28 cellular contexts compared by ENCODE assay signal in the genomic region with DNA sequence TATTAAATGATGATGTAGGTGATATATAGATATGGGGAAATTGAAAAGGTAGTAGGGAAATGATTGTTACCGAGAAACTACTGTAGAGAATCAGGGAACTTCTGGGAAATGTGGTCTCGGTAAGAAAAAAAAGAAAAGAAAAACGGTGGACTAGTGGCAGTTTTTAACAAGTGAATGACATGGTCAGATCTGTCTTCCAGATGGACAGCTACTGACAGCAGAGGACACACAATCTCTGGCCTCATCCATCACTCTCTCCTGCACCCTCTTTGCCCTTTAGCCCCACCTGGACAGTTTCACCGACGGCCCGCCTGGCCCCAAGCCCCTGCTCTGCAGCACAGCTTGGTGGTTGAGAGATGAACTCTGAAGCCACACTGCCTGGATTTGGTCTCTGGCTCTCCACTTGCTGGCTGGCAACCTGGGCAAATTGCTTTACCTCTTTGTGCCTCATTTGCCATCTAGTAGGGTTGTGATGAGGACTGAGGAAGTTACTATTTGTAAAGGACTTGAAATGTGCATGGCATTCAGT. TPM values are rescaled to one million over a fixed set of nuclear protein-coding genes. Genes with fewer than 3 reads are reported as not detected.
DNase-seq lines count a peak whose midpoint lies in the region; ATAC-seq and TF ChIP-seq lines count a peak whose summit lies in the region.
"Had no signal": no experiment of that assay in that cellular context is flagged by ENCODE, and none has a peak within 500 bp of the region (broad histone marks: within the 10 kb centered on the region; RNA-seq: fewer than 3 reads in every experiment).

No MANE protein-coding gene starts in this region.

- H3K4me1 ChIP-seq in GM23338 (ENCODE audit: insufficient read depth): peaks cover 14% of the 10 kb centered on the region
- H3K4me1 ChIP-seq in adrenal gland (replicated peaks in 1 of 2): peaks cover 16 to 31% of the 10 kb centered on the region in 2 donors
- H3K4me1 ChIP-seq: left ventricle myocardium inferior, Peyer's patch, prostate gland, thyroid gland had no signal

- H3K4me2 ChIP-seq in GM23338: no peak overlapping the region
- H3K4me2 ChIP-seq: KMS-11 had no signal

- TF ChIP-seq POLR2A in adrenal gland (IDR thresholded peaks at IDR 0.05): no peak

- DNase-seq in GM23338 (ENCODE audit: low spot score): peak; percentile 50
- DNase-seq in adrenal gland: peak in 1 of 7 donors; percentile 40
- DNase-seq in left lobe of liver (ENCODE audit: low spot score): peak; percentile 80
- DNase-seq in progenitor cell of endocrine pancreas (ENCODE audit: low spot score, unreplicated experiment): no peak
- no peak for DNase-seq in NCI-H1694 (lab: John Stamatoyannopoulos, UW)
- DNase-seq in caudate nucleus (lab: John Stamatoyannopoulos, UW): no peak
- DNase-seq in UCSD-AML1 (lab: John Stamatoyannopoulos, UW; ENCODE audit: unreplicated experiment): no peak
- DNase-seq: activated CD4-positive, alpha-beta T cell treated with anti-CD3 and anti-CD28 coated beads for 36 hours; activated CD8-positive, alpha-beta T cell treated with anti-CD3 and anti-CD28 coated beads for 36 hours; activated naive CD8-positive, alpha-beta T cell treated with anti-CD3 and anti-CD28 coated beads for 36 hours; CD4-positive, alpha-beta T cell; central memory CD4-positive, alpha-beta T cell; cortex of kidney; effector memory CD8-positive, alpha-beta T cell; HFFc6; left ventricle myocardium inferior; mesendoderm; MM.1S; NCI-H1417; NCI-H2081 treated with DMSO at 0.1 percent for 48 hours; NCI-H226; NCI-H526 treated with DMSO at 0.1 percent for 48 hours; Peyer's patch; SHP77 treated with DMSO at 0.1 percent for 48 hours; thyroid gland had no signal

- H3K4me3 ChIP-seq in GM23338: no peak overlapping the region
- H3K4me3 ChIP-seq in adrenal gland: no peak overlapping the region
- H3K4me3 ChIP-seq: left ventricle myocardium inferior, Peyer's patch, prostate gland, thyroid gland had no signal

- H3K27me3 ChIP-seq in GM23338 (ENCODE audit: insufficient read depth) (no peaks in the 10 kb centered on the region), adrenal gland (no peaks in the 10 kb centered on the region)
- H3K27me3 ChIP-seq: Peyer's patch, thyroid gland had no signal

- peak; percentile 26 to 38; a peak in 3 of 4 replicates for TF ChIP-seq CTCF in GM23338 (conservative IDR thresholded peaks at IDR 0.05; ENCODE audit: low read depth in 2 of 2)
- peak in 3 of 6 experiments; percentile 20 to 31 (median 21) for TF ChIP-seq CTCF in adrenal gland (IDR thresholded peaks at IDR 0.05)
- TF ChIP-seq CTCF in progenitor cell of endocrine pancreas (IDR thresholded peaks at IDR 0.05; ENCODE audit: unreplicated experiment): peak; percentile 16

- H3K27me3 Mint-ChIP-seq in GM23338 (ENCODE audit: insufficient read depth, low read depth, poor library complexity): no peaks in the 10 kb centered on the region
- H3K27me3 Mint-ChIP-seq in progenitor cell of endocrine pancreas: no peaks in the 10 kb centered on the region
- H3K27me3 Mint-ChIP-seq: activated CD4-positive, alpha-beta T cell treated with anti-CD3 and anti-CD28 coated beads for 36 hours; CD4-positive, alpha-beta T cell had no signal

- H3K4me3 Mint-ChIP-seq in GM23338 (no peak overlapping the region), progenitor cell of endocrine pancreas (ENCODE audit: low read depth) (no peak overlapping the region)
- H3K4me3 Mint-ChIP-seq: activated CD4-positive, alpha-beta T cell treated with anti-CD3 and anti-CD28 coated beads for 36 hours; activated CD8-positive, alpha-beta T cell treated with anti-CD3 and anti-CD28 coated beads for 36 hours; activated naive CD8-positive, alpha-beta T cell treated with anti-CD3 and anti-CD28 coated beads for 36 hours; CD4-positive, alpha-beta T cell; effector memory CD8-positive, alpha-beta T cell; HFFc6 had no signal

- no peaks in the 10 kb centered on the region for H3K9me3 ChIP-seq in adrenal gland (replicated peaks in 1 of 3)
- H3K9me3 ChIP-seq: left ventricle myocardium inferior, Peyer's patch, prostate gland, thyroid gland had no signal

- H3K9me2 ChIP-seq in GM23338 (ENCODE audit: insufficient read depth): no peaks in the 10 kb centered on the region

- peak overlapping the region; percentile 70 for H3K27ac ChIP-seq in GM23338 (ENCODE audit: low read depth)
- H3K27ac ChIP-seq in adrenal gland: peak overlapping the region in 3 of 5 donors; percentile 17 to 61 (median 48)
- no peak overlapping the region for H3K27ac ChIP-seq in caudate nucleus (ENCODE audit: low read depth, low read length)
- H3K27ac ChIP-seq: KMS-11, left ventricle myocardium inferior, Peyer's patch, thyroid gland had no signal

- H3K36me3 Mint-ChIP-seq in GM23338 (ENCODE audit: low read depth): peaks cover 45% of the 10 kb centered on the region
- H3K36me3 Mint-ChIP-seq in progenitor cell of endocrine pancreas (ENCODE audit: insufficient read depth): peaks cover 8% of the 10 kb centered on the region
- H3K36me3 Mint-ChIP-seq: activated naive CD8-positive, alpha-beta T cell treated with anti-CD3 and anti-CD28 coated beads for 36 hours had no signal

- H2AFZ ChIP-seq in GM23338: no peak overlapping the region

- peaks cover 6% of the 10 kb centered on the region; the same call in 1 of the 2 replicates for H3F3A ChIP-seq in GM23338 (replicated peaks; ENCODE audit: low read depth)

- H3K27ac Mint-ChIP-seq in GM23338 (no peak overlapping the region), progenitor cell of endocrine pancreas (no peak overlapping the region)
- H3K27ac Mint-ChIP-seq: activated CD4-positive, alpha-beta T cell treated with anti-CD3 and anti-CD28 coated beads for 36 hours; activated CD8-positive, alpha-beta T cell treated with anti-CD3 and anti-CD28 coated beads for 36 hours; activated naive CD8-positive, alpha-beta T cell treated with anti-CD3 and anti-CD28 coated beads for 36 hours; CD4-positive, alpha-beta T cell; effector memory CD8-positive, alpha-beta T cell; HFFc6 had no signal

- H3K9me3 Mint-ChIP-seq in GM23338 (no peaks in the 10 kb centered on the region), progenitor cell of endocrine pancreas (ENCODE audit: low read depth) (no peaks in the 10 kb centered on the region)
- H3K9me3 Mint-ChIP-seq: activated CD8-positive, alpha-beta T cell treated with anti-CD3 and anti-CD28 coated beads for 36 hours; activated naive CD8-positive, alpha-beta T cell treated with anti-CD3 and anti-CD28 coated beads for 36 hours; CD4-positive, alpha-beta T cell; effector memory CD8-positive, alpha-beta T cell; HFFc6 had no signal

- peaks cover 24% of the 10 kb centered on the region for H4K20me1 ChIP-seq in GM23338 (replicated peaks; ENCODE audit: insufficient read depth)

- H3K4me1 Mint-ChIP-seq in GM23338: peaks cover 20% of the 10 kb centered on the region
- H3K4me1 Mint-ChIP-seq in progenitor cell of endocrine pancreas (ENCODE audit: low read depth): peaks cover 5% of the 10 kb centered on the region
- H3K4me1 Mint-ChIP-seq: activated CD4-positive, alpha-beta T cell treated with anti-CD3 and anti-CD28 coated beads for 36 hours; activated naive CD8-positive, alpha-beta T cell treated with anti-CD3 and anti-CD28 coated beads for 36 hours had no signal

- intact Hi-C loops in adrenal gland (cut with DNase I): no loop called here

- 46 to 57% (median 52%) methylated on average over 6 of the region's 6 CpGs for WGBS in adrenal gland, 4 donors

- peak; percentile 85 for ATAC-seq in GM23338
- peak; percentile 98 for ATAC-seq in left lobe of liver
- ATAC-seq: activated CD4-positive, alpha-beta T cell treated with anti-CD3 and anti-CD28 coated beads for 36 hours; activated CD8-positive, alpha-beta T cell treated with anti-CD3 and anti-CD28 coated beads for 36 hours; effector memory CD8-positive, alpha-beta T cell; sciatic nerve had no signal

- no peaks in the 10 kb centered on the region; the same call in 1 of the 2 replicates for H3K36me3 ChIP-seq in GM23338 (ENCODE audit: insufficient read depth)
- no peaks in the 10 kb centered on the region for H3K36me3 ChIP-seq in adrenal gland (replicated peaks in 1 of 2)
- H3K36me3 ChIP-seq: left ventricle myocardium inferior, Peyer's patch, prostate gland, thyroid gland had no signal

- H3K79me2 ChIP-seq in GM23338 (replicated peaks; ENCODE audit: insufficient read depth): peaks cover 100% of the 10 kb centered on the region

TF ChIP-seq in GM23338, 12 proteins besides CTCF, POLR2A, EP300 and RAD21:
- TF ChIP-seq ETS1 (IDR thresholded peaks at IDR 0.05) (no peak), NANOG (IDR thresholded peaks at IDR 0.05; ENCODE audit: borderline replicate concordance) (no peak)

RNA-seq across cellular contexts. Expression of gene RBM47, which starts 23.4 kb away (rescaled TPM):
- 125 and 139 TPM in 2 replicates for total RNA-seq in GM23338 (2014; rRNA removed; shearing (Covaris generic))
- polyA plus RNA-seq in GM23338 (2016; fragmentation: Nextera tagmentation; extraction: Ambion mirVana): 31.8 and 35.6 TPM in 2 replicates
- 100 to 1,000 TPM; 143 to 370 (median 175) TPM for total RNA-seq in adrenal gland
- 100 to 1,000 TPM in 1 of 3 donors, 10 to 100 TPM in 2; 25.7 to 117 (median 26.0) TPM for polyA plus RNA-seq in adrenal gland
- 56.5 TPM for total RNA-seq in left lobe of liver
- total RNA-seq in progenitor cell of endocrine pancreas: 64.3 and 64.8 TPM in 2 replicates

Comparison
In these comparisons a context has a peak if more than half of its experiments do, and no peak if none do; other contexts are left out.
1. DNase-seq: peak in GM23338 (single experiment) and left lobe of liver (single experiment); none in progenitor cell of endocrine pancreas (single experiment), NCI-H1694 (single experiment), caudate nucleus (0 of 61) and UCSD-AML1 (single experiment).